16 cellular contexts compared by ENCODE assay signal in the genomic region with DNA sequence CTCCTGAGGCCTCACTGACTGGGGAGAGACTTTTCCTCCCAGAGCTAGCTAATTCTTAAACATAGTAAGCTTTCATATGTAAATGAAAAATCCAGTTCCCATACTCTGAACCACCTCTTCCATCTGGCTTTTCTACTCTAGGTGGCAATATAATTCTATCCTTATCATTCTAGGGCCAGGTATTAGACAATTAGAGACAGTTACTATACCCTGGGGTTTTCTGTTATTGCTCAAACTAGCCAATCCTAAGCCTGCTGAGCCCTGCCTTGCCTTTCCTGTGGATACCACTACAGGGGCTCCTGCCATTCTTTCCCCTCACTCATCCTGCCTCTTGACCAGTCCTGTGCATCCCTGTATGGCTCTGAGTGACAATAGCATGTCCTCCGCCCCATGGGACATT.
"Had no signal": no experiment of that assay in that cellular context is flagged by ENCODE, and none has a peak within 500 bp of the region (broad histone marks: within the 10 kb centered on the region; RNA-seq: fewer than 3 reads in every experiment).

No MANE protein-coding gene starts in this region.

- H3K4me1 ChIP-seq: upper lobe of left lung had no signal

- H3K36me3 ChIP-seq: brain microvascular endothelial cell, heart left ventricle, ovary, upper lobe of left lung had no signal

- ATAC-seq: activated naive CD4-positive, alpha-beta T cell treated with anti-CD3 and anti-CD28 coated beads, Interleukin-2, amount 50 U/mL, for 72 hours; activated T-cell treated with anti-CD3 and anti-CD28 coated beads, Interleukin-2, amount 50 U/mL, for 4 hours; heart left ventricle; left lobe of liver; stimulated activated naive CD8-positive, alpha-beta T cell treated with anti-CD3 and anti-CD28 coated beads, Interleukin-15, Interleukin-2, amounts not matched to agents 100 U/mL and 50 U/mL, for 24 hours had no signal

- H3K4me3 ChIP-seq: heart left ventricle, ovary, upper lobe of left lung had no signal

- H3K27ac ChIP-seq: brain microvascular endothelial cell, heart left ventricle, ovary, upper lobe of left lung had no signal

- H3K27me3 ChIP-seq: brain microvascular endothelial cell, heart left ventricle, ovary, upper lobe of left lung had no signal

- H3K9me3 ChIP-seq: ovary had no signal

- DNase-seq: activated CD4-positive, alpha-beta memory T cell treated with anti-CD3 and anti-CD28 coated beads for 36 hours; activated effector memory CD4-positive, alpha-beta T cell treated with anti-CD3 and anti-CD28 coated beads, Interleukin-2, amount 50 U/mL, for 16 hours; activated T-cell treated with anti-CD3 and anti-CD28 coated beads, Interleukin-2, amount 50 U/mL, for 4 hours; amniotic stem cell; brain microvascular endothelial cell; dermis blood vessel endothelial cell; endodermal cell; heart left ventricle; islet precursor cell; nephron progenitor cell; ovary; stimulated activated CD4-positive, alpha-beta T cell treated with anti-CD3 and anti-CD28 coated beads, Interleukin-12 subunit alpha, Interleukin-12 subunit beta, amount 100 ng/mL, for 4 hours; stimulated activated naive CD8-positive, alpha-beta T cell treated with anti-CD3 and anti-CD28 coated beads, Interleukin-15, Interleukin-2, amounts not matched to agents 100 U/mL and 50 U/mL, for 24 hours; upper lobe of left lung had no signal
